ENCODE assay signal across 20 cellular contexts in genomic region chr1:160136926-160137200, GRCh38. TPM values are rescaled to one million over a fixed set of nuclear protein-coding genes. Genes with fewer than 3 reads are reported as not detected.
DNase-seq lines count a peak whose midpoint lies in the region; ATAC-seq, FAIRE-seq and TF ChIP-seq lines count a peak whose summit lies in the region.
"Had no signal": no experiment of that assay in that cellular context is flagged by ENCODE, and none has a peak within 500 bp of the region (broad histone marks: within the 10 kb centered on the region; RNA-seq: fewer than 3 reads in every experiment).

No MANE protein-coding gene starts in this region.

- H3K27me3 ChIP-seq in ascending aorta (no peaks in the 10 kb centered on the region), esophagus muscularis mucosa (no peaks in the 10 kb centered on the region), trophoblast cell (ENCODE audit: insufficient read depth, low read length) (no peaks in the 10 kb centered on the region), thoracic aorta (replicated peaks; ENCODE audit: insufficient read depth) (no peaks in the 10 kb centered on the region), pancreas (no peaks in the 10 kb centered on the region), smooth muscle cell (ENCODE audit: low read depth) (no peaks in the 10 kb centered on the region)
- H3K27me3 ChIP-seq: Peyer's patch, SJCRH30 had no signal

- H3K4me1 ChIP-seq in ascending aorta (peaks cover 6% of the 10 kb centered on the region in 2 donors), esophagus muscularis mucosa (peaks cover 7 to 53% (median 29%) of the 10 kb centered on the region in 4 donors), trophoblast cell (ENCODE audit: control insufficient read depth in 1 of 2, insufficient read depth in 2 of 2, low read length in 2 of 2) (no peaks in the 10 kb centered on the region), thoracic aorta (ENCODE audit: control insufficient read depth in 1 of 2, low read depth in 2 of 2) (peaks cover 15 to 29% of the 10 kb centered on the region in 2 donors), pancreas (no peaks in the 10 kb centered on the region), smooth muscle cell (ENCODE audit: low read depth) (no peaks in the 10 kb centered on the region)
- H3K4me1 ChIP-seq: A549, BE2C, Peyer's patch, SJCRH30 had no signal

- no peak overlapping the region for H3K14ac ChIP-seq in trophoblast cell (ENCODE audit: low read length)

- no peaks in the 10 kb centered on the region for H3K79me1 ChIP-seq in trophoblast cell (ENCODE audit: low read length)

- H2BK5ac ChIP-seq in trophoblast cell (ENCODE audit: low read depth, low read length, poor library complexity): no peak overlapping the region

- H3K4ac ChIP-seq in trophoblast cell (ENCODE audit: low read depth, low read length): no peak overlapping the region

- no peak for TF ChIP-seq CTCF in ascending aorta (IDR thresholded peaks at IDR 0.05)
- TF ChIP-seq CTCF in esophagus muscularis mucosa (IDR thresholded peaks at IDR 0.05): no peak
- TF ChIP-seq CTCF in thoracic aorta (IDR thresholded peaks at IDR 0.05): no peak
- TF ChIP-seq CTCF in pancreas (IDR thresholded peaks at IDR 0.05): no peak
- TF ChIP-seq CTCF in smooth muscle cell (IDR thresholded peaks at IDR 0.05; ENCODE audit: borderline replicate concordance, insufficient read depth, poor library complexity, severe bottlenecking): no peak

- H3K36me3 ChIP-seq in ascending aorta: peaks cover 23 to 49% of the 10 kb centered on the region in 2 donors
- H3K36me3 ChIP-seq in esophagus muscularis mucosa: peaks cover 24 to 81% (median 68%) of the 10 kb centered on the region in 4 donors
- H3K36me3 ChIP-seq in trophoblast cell (ENCODE audit: control insufficient read depth in 1 of 2, insufficient read depth in 2 of 2, low read length in 2 of 2): no peaks in the 10 kb centered on the region
- peaks cover 62% of the 10 kb centered on the region for H3K36me3 ChIP-seq in thoracic aorta
- no peaks in the 10 kb centered on the region for H3K36me3 ChIP-seq in pancreas
- no peaks in the 10 kb centered on the region for H3K36me3 ChIP-seq in smooth muscle cell (ENCODE audit: low read depth)
- H3K36me3 ChIP-seq: BE2C, Peyer's patch had no signal

- H3K18ac ChIP-seq in trophoblast cell (ENCODE audit: low read length): no peak overlapping the region

- intact Hi-C loops in ascending aorta (cut with DNase I): no loop called here
- intact Hi-C loops in esophagus muscularis mucosa (cut with DNase I): no loop called here
- intact Hi-C loops in pancreas (cut with DNase I): no loop called here

- no peak overlapping the region for H3K23ac ChIP-seq in trophoblast cell (ENCODE audit: low read length)

- H2BK120ac ChIP-seq in trophoblast cell (ENCODE audit: insufficient read depth, low read length, poor library complexity): no peak overlapping the region

- no peaks in the 10 kb centered on the region for H3K79me2 ChIP-seq in trophoblast cell (ENCODE audit: control insufficient read depth, insufficient read depth, low read length, poor library complexity)
- no peaks in the 10 kb centered on the region for H3K79me2 ChIP-seq in smooth muscle cell (ENCODE audit: low read depth)

- no peak overlapping the region for H4K12ac ChIP-seq in trophoblast cell (ENCODE audit: low read depth, low read length)

- no peak overlapping the region for H4K8ac ChIP-seq in trophoblast cell (ENCODE audit: low read depth, low read length)

- no peaks in the 10 kb centered on the region for H4K20me1 ChIP-seq in smooth muscle cell (ENCODE audit: low read depth)

- DNase-seq in ascending aorta (ENCODE audit: low spot score in 2 of 2): no peak
- DNase-seq in esophagus muscularis mucosa (ENCODE audit: extremely low spot score): no peak
- no peak for DNase-seq in trophoblast cell
- no peak for DNase-seq in thoracic aorta (ENCODE audit: low spot score)
- DNase-seq in pancreas: no peak
- DNase-seq in smooth muscle cell (lab: John Stamatoyannopoulos, UW; ENCODE audit: unreplicated experiment): no peak
- no peak for DNase-seq in NCI-H2081 (lab: John Stamatoyannopoulos, UW)
- DNase-seq: BE2C, DMS79 treated with DMSO at 0.1 percent for 48 hours, NCI-H1105, NCI-H146, NCI-H2029, NCI-H524 treated with DMSO at 0.1 percent for 48 hours, Peyer's patch, SJCRH30 had no signal

- no peak for TF ChIP-seq POLR2A in esophagus muscularis mucosa (IDR thresholded peaks at IDR 0.05; ENCODE audit: low read depth)

- H3K4me3 ChIP-seq in ascending aorta: no peak overlapping the region
- H3K4me3 ChIP-seq in esophagus muscularis mucosa: no peak overlapping the region
- H3K4me3 ChIP-seq in trophoblast cell (ENCODE audit: low read depth, low read length): peak overlapping the region; percentile 42
- no peak overlapping the region for H3K4me3 ChIP-seq in thoracic aorta
- no peak overlapping the region for H3K4me3 ChIP-seq in pancreas
- no peak overlapping the region for H3K4me3 ChIP-seq in smooth muscle cell
- H3K4me3 ChIP-seq: A549, GM12878, Peyer's patch, SJCRH30 had no signal

- H3K9me3 ChIP-seq in ascending aorta (no peaks in the 10 kb centered on the region), esophagus muscularis mucosa (no peaks in the 10 kb centered on the region), trophoblast cell (ENCODE audit: insufficient read depth, low read depth, low read length) (no peaks in the 10 kb centered on the region), thoracic aorta (no peaks in the 10 kb centered on the region), pancreas (no peaks in the 10 kb centered on the region), smooth muscle cell (replicated peaks; ENCODE audit: low read depth) (no peaks in the 10 kb centered on the region)
- H3K9me3 ChIP-seq: A549, BE2C, Peyer's patch, SJCRH30 had no signal

- H3K27ac ChIP-seq in ascending aorta: peak overlapping the region; percentile 22 to 71
- peak overlapping the region; percentile 72 to 87 (median 84) for H3K27ac ChIP-seq in esophagus muscularis mucosa (replicated peaks in 1 of 4)
- no peak overlapping the region for H3K27ac ChIP-seq in trophoblast cell (ENCODE audit: low read depth, low read length)
- H3K27ac ChIP-seq in thoracic aorta: peak overlapping the region; percentile 59 to 70
- no peak overlapping the region for H3K27ac ChIP-seq in pancreas
- H3K27ac ChIP-seq in smooth muscle cell (ENCODE audit: low read depth): no peak overlapping the region
- H3K27ac ChIP-seq: Peyer's patch, SJCRH30 had no signal

- H3K4me2 ChIP-seq in trophoblast cell (ENCODE audit: low read length) (no peak overlapping the region), smooth muscle cell (no peak overlapping the region)
- H3K4me2 ChIP-seq: A549 had no signal

- 79% methylated on average over 2 of the region's 5 CpGs for WGBS in esophagus muscularis mucosa
- no CpG with 5 or more reads among the region's 5 CpGs for WGBS in trophoblast cell (ENCODE audit: extremely low coverage, insufficient coverage, insufficient read length)
- WGBS in pancreas, 2 donors: 87 to 91% methylated on average over 5 of the region's 5 CpGs
- 98% methylated on average over 5 of the region's 5 CpGs for WGBS in smooth muscle cell (ENCODE audit: low lambda C conversion rate)

- no peak overlapping the region for H2BK12ac ChIP-seq in trophoblast cell (ENCODE audit: low read length)

- no peak overlapping the region for H4K91ac ChIP-seq in trophoblast cell (ENCODE audit: low read depth, low read length)

- ATAC-seq in thoracic aorta (ENCODE audit: insufficient number of reproducible peaks, low FRiP score, low read depth): no peak
- ATAC-seq in pancreas: no peak
- ATAC-seq: A549, GM12878 had no signal

- H2AFZ ChIP-seq in trophoblast cell (ENCODE audit: insufficient read depth, low read length, poor library complexity) (no peak overlapping the region), smooth muscle cell (ENCODE audit: low read depth) (no peak overlapping the region)

- no peak for TF ChIP-seq EP300 in esophagus muscularis mucosa (IDR thresholded peaks at IDR 0.05)

- no peaks in the 10 kb centered on the region for H3F3A ChIP-seq in smooth muscle cell (ENCODE audit: low read depth)

- FAIRE-seq in pancreas (lab: Jason Lieb, UNC): no peak
- FAIRE-seq: A549, GM12878 had no signal

- H2AK5ac ChIP-seq in trophoblast cell (ENCODE audit: low read length): no peak overlapping the region

- H3K9ac ChIP-seq in trophoblast cell (ENCODE audit: low read length) (no peak overlapping the region), smooth muscle cell (ENCODE audit: low read depth) (no peak overlapping the region)

RNA-seq across cellular contexts. Expression of gene ATP1A4, which starts 14.5 kb away (rescaled TPM):
- total RNA-seq in ascending aorta (not detected), esophagus muscularis mucosa (1 to 10 TPM in 1 of 4 donors, under 1 TPM in 2, not detected in 1; 0.17 to 2.1 (median 0.98) TPM), thoracic aorta (1 to 10 TPM in 1 of 2 donors, under 1 TPM in 1; 0.68 to 1.1 TPM), pancreas (not detected), smooth muscle cell (not detected in 2 replicates)
- 27.2 and 30.9 TPM in 2 replicates for polyA plus RNA-seq in trophoblast cell (2013)
- polyA plus RNA-seq in pancreas (not detected), smooth muscle cell (not detected in 2 replicates)
- total RNA-seq: H4, OCI-LY7, SJCRH30 had no signal
- polyA plus RNA-seq: A549, IgD-negative memory B cell had no signal

RNA-seq across cellular contexts. Expression of gene ATP1A2, which starts 21.3 kb away (rescaled TPM):
- total RNA-seq in ascending aorta (316 TPM), esophagus muscularis mucosa (100 to 1,000 TPM; 101 to 214 (median 130) TPM), thoracic aorta (100 to 1,000 TPM in 1 of 2 donors, 10 to 100 TPM in 1; 86.0 to 146 TPM), pancreas (1 to 10 TPM in 1 of 6 donors, under 1 TPM in 5; 0.34 to 2.7 (median 0.45) TPM), smooth muscle cell (not detected in 2 replicates)
- not detected in 2 replicates for polyA plus RNA-seq in trophoblast cell (2013)
- polyA plus RNA-seq in pancreas (1 to 10 TPM in 1 of 2 donors, under 1 TPM in 1; 0.89 to 1.6 TPM), smooth muscle cell (0.07 TPM in 1 of 2 replicates, not detected in the other)
- total RNA-seq: GM12878, H4, OCI-LY7 had no signal
- polyA plus RNA-seq: IgD-negative memory B cell had no signal

RNA-seq across cellular contexts. Expression of gene IGSF8, which starts 38.4 kb away (rescaled TPM):
- total RNA-seq in ascending aorta: 37.9 TPM
- 10 to 100 TPM; 12.0 to 27.0 (median 21.9) TPM for total RNA-seq in esophagus muscularis mucosa
- 15.2 and 17.0 TPM in 2 replicates for polyA plus RNA-seq in trophoblast cell (2013)
- 10 to 100 TPM; 29.6 to 40.8 TPM for total RNA-seq in thoracic aorta
- 10 to 100 TPM; 12.9 to 24.5 (median 16.5) TPM for total RNA-seq in pancreas
- 10 to 100 TPM; 24.7 TPM for polyA plus RNA-seq in pancreas
- 17.3 and 20.8 TPM in 2 replicates for total RNA-seq in smooth muscle cell
- polyA plus RNA-seq in smooth muscle cell: 30.2 and 35.5 TPM in 2 replicates

RNA-seq across cellular contexts. Expression of gene CASQ1, which starts 53.5 kb away (rescaled TPM):
- total RNA-seq in ascending aorta (not detected), esophagus muscularis mucosa (1 to 10 TPM; 2.9 to 4.9 (median 4.6) TPM), thoracic aorta (10 to 100 TPM in 1 of 2 donors, 1 to 10 TPM in 1; 6.0 to 10.7 TPM), pancreas (not detected), smooth muscle cell (0.36 TPM in 1 of 2 replicates, not detected in the other)
- polyA plus RNA-seq in trophoblast cell (2013): 5.0 and 5.6 TPM in 2 replicates
- polyA plus RNA-seq in pancreas (under 1 TPM in 1 of 2 donors, not detected in 1; 0.14 TPM), smooth muscle cell (0.48 TPM in 1 of 2 replicates, not detected in the other)
- total RNA-seq: OCI-LY7 had no signal
- polyA plus RNA-seq: IgD-negative memory B cell had no signal

RNA-seq across cellular contexts. Expression of gene KCNJ9, which starts 55.5 kb away (rescaled TPM):
- total RNA-seq in ascending aorta (1.2 TPM), esophagus muscularis mucosa (not detected), thoracic aorta (under 1 TPM in 1 of 2 donors, not detected in 1; 0.95 TPM), pancreas (not detected), smooth muscle cell (not detected in 2 replicates)
- polyA plus RNA-seq in trophoblast cell (2013): not detected in 2 replicates
- polyA plus RNA-seq in pancreas (under 1 TPM; 0.02 to 0.04 TPM), smooth muscle cell (not detected in 2 replicates)
- total RNA-seq: GM12878, H4, OCI-LY7, Peyer's patch, SJCRH30 had no signal
- polyA plus RNA-seq: A549, IgD-negative memory B cell had no signal

Comparison
In these comparisons a context has a peak if more than half of its experiments do, and no peak if none do; other contexts are left out.
1. H3K27ac ChIP-seq: peak in ascending aorta (2 of 2), esophagus muscularis mucosa (4 of 4) and thoracic aorta (2 of 2); none in trophoblast cell (single experiment), pancreas (0 of 4) and smooth muscle cell (single experiment).
2. RNA of gene ATP1A2, which starts 21.3 kb away (total RNA-seq): 316 TPM in ascending aorta (single experiment), 86.0 to 146 TPM in thoracic aorta and 101 to 214 TPM in esophagus muscularis mucosa; 0.34 to 2.7 TPM in pancreas and not detected in smooth muscle cell; every median in the first group is over 10 times any median in the second.